In the genomic region with DNA sequence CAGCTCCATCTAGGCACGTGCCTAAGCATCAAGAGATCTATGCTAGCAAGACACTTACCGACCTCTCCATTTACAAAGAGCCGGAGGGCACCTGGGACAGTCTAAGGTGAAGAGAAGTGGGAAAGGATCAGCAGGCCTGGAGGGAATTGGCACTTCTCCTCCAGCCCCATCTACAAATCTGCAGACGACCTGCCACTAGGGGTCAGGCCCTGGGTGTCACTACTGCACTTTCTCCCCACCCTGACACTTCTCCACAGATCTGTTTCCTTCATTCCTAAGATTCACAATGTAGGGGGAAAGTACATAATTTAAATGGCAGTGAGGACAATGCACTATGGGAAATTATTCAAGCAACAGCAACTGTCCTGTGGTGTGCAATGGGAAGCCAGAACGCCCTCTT, we compare ENCODE assay signal across 22 cellular contexts. TPM values are rescaled to one million over a fixed set of nuclear protein-coding genes. Genes with fewer than 3 reads are reported as not detected.
DNase-seq lines count a peak whose midpoint lies in the region; ATAC-seq, FAIRE-seq and TF ChIP-seq lines count a peak whose summit lies in the region.
"Had no signal": no experiment of that assay in that cellular context is flagged by ENCODE, and none has a peak within 500 bp of the region (broad histone marks: within the 10 kb centered on the region; RNA-seq: fewer than 3 reads in every experiment).

No MANE protein-coding gene starts in this region.

- H3F3A ChIP-seq in SU-DHL-6 (ENCODE audit: insufficient read depth), result no peaks in the 10 kb centered on the region
- no peaks in the 10 kb centered on the region for H3F3A ChIP-seq in smooth muscle cell (ENCODE audit: low read depth)

- POLR2A ChIA-PET in HepG2 (lab: Yijun Ruan, JAX), result no interaction called here

- H4K20me1 ChIP-seq in HepG2 (ENCODE audit: insufficient read depth, low read length), result no peaks in the 10 kb centered on the region
- H4K20me1 ChIP-seq in SU-DHL-6 (ENCODE audit: low read depth, low read length), result no peaks in the 10 kb centered on the region
- H4K20me1 ChIP-seq in smooth muscle cell (ENCODE audit: low read depth), result no peaks in the 10 kb centered on the region

- WGBS in HepG2 (ENCODE audit: low lambda C conversion rate), result 87% methylated on average over 5 of the region's 5 CpGs
- WGBS in right lobe of liver (ENCODE audit: insufficient coverage, low coverage, low lambda C conversion rate, missing lambda C conversion rate), result 100% methylated on average over 3 of the region's 5 CpGs
- 79% methylated on average over 5 of the region's 5 CpGs for WGBS in smooth muscle cell (ENCODE audit: low lambda C conversion rate)

- H3K27ac Mint-ChIP-seq in Calu3 (ENCODE audit: unreplicated experiment), result no peak overlapping the region
- H3K27ac Mint-ChIP-seq: activated naive CD8-positive, alpha-beta T cell treated with anti-CD3 and anti-CD28 coated beads, Interleukin-2, amount 50 U/mL, for 24 hours; natural killer cell; T-helper 17 cell; type B pancreatic cell had no signal

- TF ChIP-seq EP300 in HepG2 (IDR thresholded peaks at IDR 0.05; ENCODE audit: low read depth in 2 of 2, low read length in 2 of 2), result no peak
- no peak for TF ChIP-seq EP300 in HepG2 (CRISPR knock-in tag; IDR thresholded peaks at IDR 0.05; ENCODE audit: borderline replicate concordance)

- intact Hi-C loops in HepG2 (cut with micrococcal nuclease; ENCODE audit: unreplicated experiment) (no loop called here), right lobe of liver (cut with DNase I) (no loop called here), Calu3 (cut with micrococcal nuclease; ENCODE audit: unreplicated experiment) (no loop called here)

- H3K4me3 ChIP-seq in HepG2 (replicated peaks in 1 of 3; ENCODE audit: insufficient read depth in 1 of 3, low read depth in 2 of 3, low read length in 3 of 3), result no peak overlapping the region
- H3K4me3 ChIP-seq in right lobe of liver, result no peak overlapping the region
- H3K4me3 ChIP-seq in SU-DHL-6 (ENCODE audit: insufficient read depth, low read length, poor library complexity, severe bottlenecking), result no peak overlapping the region
- H3K4me3 ChIP-seq in smooth muscle cell, result no peak overlapping the region

- H3K27me3 ChIP-seq in HepG2 (ENCODE audit: control insufficient read depth in 1 of 2, insufficient read depth in 2 of 2, low read length in 2 of 2) (no peaks in the 10 kb centered on the region), right lobe of liver (no peaks in the 10 kb centered on the region), SU-DHL-6 (ENCODE audit: low read length) (no peaks in the 10 kb centered on the region), smooth muscle cell (ENCODE audit: low read depth) (no peaks in the 10 kb centered on the region)

- no peak overlapping the region for H2AFZ ChIP-seq in HepG2 (ENCODE audit: low read length)
- H2AFZ ChIP-seq in SU-DHL-6 (ENCODE audit: low read depth, low read length, severe bottlenecking), result no peak overlapping the region
- no peak overlapping the region for H2AFZ ChIP-seq in smooth muscle cell (ENCODE audit: low read depth)

- H3K9me3 ChIP-seq in HepG2 (ENCODE audit: low read length) (no peaks in the 10 kb centered on the region), right lobe of liver (no peaks in the 10 kb centered on the region), SU-DHL-6 (ENCODE audit: insufficient read depth, low read length) (no peaks in the 10 kb centered on the region), smooth muscle cell (replicated peaks; ENCODE audit: low read depth) (no peaks in the 10 kb centered on the region)

- DNase-seq in HepG2 (ENCODE audit: low spot score), result no peak
- DNase-seq in right lobe of liver, result no peak
- no peak for DNase-seq in smooth muscle cell (lab: John Stamatoyannopoulos, UW; ENCODE audit: unreplicated experiment)
- DNase-seq in Calu3, result no peak
- DNase-seq in middle frontal gyrus (ENCODE audit: extremely low spot score, low spot score), result no peak
- DNase-seq: ACHN; activated CD4-positive, alpha-beta T cell treated with anti-CD3 and anti-CD28 coated beads for 48 hours; activated naive CD8-positive, alpha-beta T cell treated with anti-CD3 and anti-CD28 coated beads, Interleukin-2, amount 50 U/mL, for 24 hours; activated T-cell treated with anti-CD3 and anti-CD28 coated beads, Interleukin-2, amount 50 U/mL, for 1 hour; cerebellar nuclear complex; head of caudate nucleus; left colon; natural killer cell; NCI-H1092; NCI-H2227 treated with DMSO at 0.1 percent for 48 hours; retina; stimulated activated CD4-positive, alpha-beta T cell treated with anti-CD3 and anti-CD28 coated beads, Interleukin-2, amount 100 ng/mL, for 48 hours; T-helper 17 cell had no signal

- no peak overlapping the region for H3K4me3 Mint-ChIP-seq in Calu3 (ENCODE audit: low read depth, unreplicated experiment)
- H3K4me3 Mint-ChIP-seq: activated naive CD8-positive, alpha-beta T cell treated with anti-CD3 and anti-CD28 coated beads, Interleukin-2, amount 50 U/mL, for 24 hours; natural killer cell; T-helper 17 cell; type B pancreatic cell had no signal

- no peaks in the 10 kb centered on the region for H3K9me2 ChIP-seq in SU-DHL-6 (replicated peaks; ENCODE audit: insufficient read depth, low read length)

- TF ChIP-seq RAD21 in HepG2 (CRISPR knock-in tag; IDR thresholded peaks at IDR 0.05), result no peak

- TF ChIP-seq POLR2A in HepG2 (IDR thresholded peaks at IDR 0.05; ENCODE audit: insufficient read depth in 1 of 2, low read depth in 2 of 2, low read length in 2 of 2) (no peak), right lobe of liver (IDR thresholded peaks at IDR 0.05) (no peak)

- H3K4me2 ChIP-seq in HepG2 (ENCODE audit: low read depth, low read length), result no peak overlapping the region
- no peak overlapping the region for H3K4me2 ChIP-seq in SU-DHL-6 (ENCODE audit: low read depth, low read length, poor library complexity, severe bottlenecking)
- no peak overlapping the region for H3K4me2 ChIP-seq in smooth muscle cell

- H3K4me1 ChIP-seq in HepG2 (ENCODE audit: insufficient read depth, low read length) (no peaks in the 10 kb centered on the region), right lobe of liver (no peaks in the 10 kb centered on the region), smooth muscle cell (ENCODE audit: low read depth) (no peaks in the 10 kb centered on the region)

- H3K36me3 Mint-ChIP-seq in Calu3 (ENCODE audit: insufficient read depth, unreplicated experiment), result no peaks in the 10 kb centered on the region

- CTCF ChIA-PET in HepG2 (lab: Yijun Ruan, JAX; ENCODE audit: low intra/inter-chr PET ratio, low total read pairs), result no interaction called here
- CTCF ChIA-PET in Calu3 (lab: Charles Lee), result no interaction called here

- H3K9ac ChIP-seq in HepG2 (ENCODE audit: insufficient read depth, low read depth, low read length) (no peak overlapping the region), SU-DHL-6 (ENCODE audit: low read length) (no peak overlapping the region), smooth muscle cell (ENCODE audit: low read depth) (no peak overlapping the region)

- TF ChIP-seq CTCF in HepG2 (CRISPR knock-in tag; IDR thresholded peaks at IDR 0.05), result 0 out of 2 replicates have a peak, but pooled peaks have one; percentile 15
- peak in 1 of 4 donors; percentile 6 for TF ChIP-seq CTCF in right lobe of liver (IDR thresholded peaks at IDR 0.05)
- TF ChIP-seq CTCF in SU-DHL-6 (IDR thresholded peaks at IDR 0.05; ENCODE audit: insufficient read depth, low read length, poor library complexity, severe bottlenecking), result peak; percentile 19
- TF ChIP-seq CTCF in smooth muscle cell (IDR thresholded peaks at IDR 0.05; ENCODE audit: borderline replicate concordance, insufficient read depth, poor library complexity, severe bottlenecking), result peak; percentile 5
- TF ChIP-seq CTCF in Calu3 (IDR thresholded peaks at IDR 0.05; ENCODE audit: unreplicated experiment), result no peak

- no TSS peak for BruUV-seq in HepG2 (replicated peaks; lab: Mats Ljungman, UMichigan)
- BruUV-seq in Calu3 (replicated peaks; lab: Mats Ljungman, UMichigan), result no TSS peak

- no peaks in the 10 kb centered on the region for H3K27me3 Mint-ChIP-seq in Calu3 (ENCODE audit: unreplicated experiment)
- H3K27me3 Mint-ChIP-seq: activated naive CD8-positive, alpha-beta T cell treated with anti-CD3 and anti-CD28 coated beads, Interleukin-2, amount 50 U/mL, for 24 hours; T-helper 17 cell; type B pancreatic cell had no signal

- H3K79me2 ChIP-seq in HepG2 (ENCODE audit: insufficient read depth, low read length) (no peaks in the 10 kb centered on the region), SU-DHL-6 (ENCODE audit: insufficient read depth, low read length) (no peaks in the 10 kb centered on the region), smooth muscle cell (ENCODE audit: low read depth) (no peaks in the 10 kb centered on the region)

- peak; percentile 59 for ATAC-seq in HepG2
- ATAC-seq in right lobe of liver, result no peak
- ATAC-seq: activated naive CD8-positive, alpha-beta T cell treated with anti-CD3 and anti-CD28 coated beads, Interleukin-2, amount 50 U/mL, for 24 hours; left colon; natural killer cell; T-helper 17 cell had no signal

- H3K9me3 Mint-ChIP-seq in Calu3 (ENCODE audit: low read depth, unreplicated experiment), result no peaks in the 10 kb centered on the region
- H3K9me3 Mint-ChIP-seq: activated naive CD8-positive, alpha-beta T cell treated with anti-CD3 and anti-CD28 coated beads, Interleukin-2, amount 50 U/mL, for 24 hours; natural killer cell; type B pancreatic cell had no signal

- H3K4me1 Mint-ChIP-seq in Calu3 (ENCODE audit: low read depth, unreplicated experiment), result no peaks in the 10 kb centered on the region
- H3K4me1 Mint-ChIP-seq: activated naive CD8-positive, alpha-beta T cell treated with anti-CD3 and anti-CD28 coated beads, Interleukin-2, amount 50 U/mL, for 24 hours; natural killer cell had no signal

- in situ Hi-C loops in HepG2 (cut with HindIII; ENCODE audit: extremely low pct_ligation_motif_present, low pct_unique_long_range_greater_than_20kb), result no loop called here

- H3K36me3 ChIP-seq in HepG2 (replicated peaks in 1 of 2; ENCODE audit: control insufficient read depth in 1 of 2, insufficient read depth in 2 of 2, low read length in 2 of 2) (peaks cover 18 to 59% of the 10 kb centered on the region in 2 experiments), right lobe of liver (peaks cover 0 to 37% (median 9%) of the 10 kb centered on the region in 4 donors), SU-DHL-6 (ENCODE audit: low read length) (no peaks in the 10 kb centered on the region), smooth muscle cell (ENCODE audit: low read depth) (no peaks in the 10 kb centered on the region)

- no peak overlapping the region for H3K27ac ChIP-seq in HepG2 (ENCODE audit: extremely low read length, insufficient read depth, low read length)
- no peak overlapping the region for H3K27ac ChIP-seq in right lobe of liver
- no peak overlapping the region for H3K27ac ChIP-seq in SU-DHL-6 (ENCODE audit: low read depth, low read length)
- H3K27ac ChIP-seq in smooth muscle cell (ENCODE audit: low read depth), result no peak overlapping the region

- FAIRE-seq in HepG2 (lab: Jason Lieb, UNC), result peak; percentile 66
- FAIRE-seq: endothelial cell of umbilical vein had no signal

RNA-seq across cellular contexts. Expression of a gene that starts 8.1 kb away (rescaled TPM):
- total RNA-seq in HepG2 (2016; rRNA removed; fragmentation: Illumina TruSeq; extraction: Trizol) (24.8 and 26.3 TPM in 2 replicates), right lobe of liver (1 to 10 TPM; 3.3 to 9.2 (median 7.2) TPM), smooth muscle cell (9.2 and 15.6 TPM in 2 replicates), Calu3 (2022) (9.6 and 14.1 TPM in 2 replicates)
- 6.2 and 6.6 TPM in 2 replicates for total RNA-seq in HepG2 (2016; cell fraction: cytosol; rRNA removed; fragmentation: Illumina TruSeq; extraction: Trizol; ENCODE audit: low read depth)
- 22.8 and 25.4 TPM in 2 replicates for total RNA-seq in HepG2 (2016; cell fraction: insoluble cytoplasmic fraction; rRNA removed; fragmentation: Illumina TruSeq; extraction: Trizol)
- total RNA-seq in HepG2 (2016; cell fraction: membrane; rRNA removed; fragmentation: Illumina TruSeq; extraction: Trizol), result 7.3 and 8.1 TPM in 2 replicates
- total RNA-seq in HepG2 (2016; cell fraction: nucleus; rRNA removed; fragmentation: Illumina TruSeq; extraction: Trizol), result 23.0 and 27.7 TPM in 2 replicates
- polyA plus RNA-seq in HepG2 (2011; rRNA removed) (16.1 and 21.3 TPM in 2 replicates), smooth muscle cell (15.0 and 22.8 TPM in 2 replicates)
- polyA plus RNA-seq in HepG2 (2011; cell fraction: cytosol; rRNA removed), result 10.5 and 11.3 TPM in 2 replicates
- 65.5 and 71.8 TPM in 2 replicates for polyA plus RNA-seq in HepG2 (2011; cell fraction: nucleus; rRNA removed)
- polyA plus RNA-seq in HepG2 (2012), result 15.3 and 16.5 TPM in 2 replicates
- polyA plus RNA-seq in HepG2 (2016; cell fraction: cytosol; fragmentation: Illumina TruSeq; extraction: Trizol; ENCODE audit: low read depth), result 2.5 and 2.6 TPM in 2 replicates
- 17.3 and 22.5 TPM in 2 replicates for polyA plus RNA-seq in HepG2 (2016; cell fraction: insoluble cytoplasmic fraction; fragmentation: Illumina TruSeq; extraction: Trizol; ENCODE audit: low read depth)
- 3.8 and 3.9 TPM in 2 replicates for polyA plus RNA-seq in HepG2 (2016; cell fraction: membrane; fragmentation: Illumina TruSeq; extraction: Trizol; ENCODE audit: low read depth)
- polyA plus RNA-seq in HepG2 (2016; cell fraction: nucleus; fragmentation: Illumina TruSeq; extraction: Trizol; ENCODE audit: insufficient read depth, low read depth), result 50.4 and 56.7 TPM in 2 replicates
- polyA minus RNA-seq in HepG2 (2011; rRNA and poly(A)+ RNA removed; ENCODE audit: low replicate concordance), result 18.2 and 25.5 TPM in 2 replicates
- polyA minus RNA-seq in HepG2 (2011; cell fraction: cytosol; rRNA and poly(A)+ RNA removed), result 6.3 and 8.2 TPM in 2 replicates
- polyA minus RNA-seq in HepG2 (2011; cell fraction: nucleus; rRNA and poly(A)+ RNA removed), result 26.3 and 32.4 TPM in 2 replicates

RNA-seq across cellular contexts. Expression of a gene that starts 18.4 kb away (rescaled TPM):
- total RNA-seq in HepG2 (2016; rRNA removed; fragmentation: Illumina TruSeq; extraction: Trizol) (not detected in 2 replicates), right lobe of liver (under 1 TPM in 1 of 6 experiments, not detected in 5; 0.07 TPM), smooth muscle cell (not detected in 2 replicates), Calu3 (2022) (not detected in 2 replicates)
- not detected in 2 replicates for total RNA-seq in HepG2 (2016; cell fraction: cytosol; rRNA removed; fragmentation: Illumina TruSeq; extraction: Trizol; ENCODE audit: low read depth)
- not detected in 2 replicates for total RNA-seq in HepG2 (2016; cell fraction: insoluble cytoplasmic fraction; rRNA removed; fragmentation: Illumina TruSeq; extraction: Trizol)
- not detected in 2 replicates for total RNA-seq in HepG2 (2016; cell fraction: membrane; rRNA removed; fragmentation: Illumina TruSeq; extraction: Trizol)
- total RNA-seq in HepG2 (2016; cell fraction: nucleus; rRNA removed; fragmentation: Illumina TruSeq; extraction: Trizol), result not detected in 2 replicates
- polyA plus RNA-seq in HepG2 (2011; rRNA removed) (not detected in 2 replicates), smooth muscle cell (not detected in 2 replicates)
- not detected in 2 replicates for polyA plus RNA-seq in HepG2 (2011; cell fraction: cytosol; rRNA removed)
- polyA plus RNA-seq in HepG2 (2011; cell fraction: nucleus; rRNA removed), result not detected in 2 replicates
- polyA plus RNA-seq in HepG2 (2012), result 0.08 TPM in 1 of 2 replicates, not detected in the other
- polyA plus RNA-seq in HepG2 (2016; cell fraction: cytosol; fragmentation: Illumina TruSeq; extraction: Trizol; ENCODE audit: low read depth), result not detected in 2 replicates
- polyA plus RNA-seq in HepG2 (2016; cell fraction: insoluble cytoplasmic fraction; fragmentation: Illumina TruSeq; extraction: Trizol; ENCODE audit: low read depth), result not detected in 2 replicates
- not detected in 2 replicates for polyA plus RNA-seq in HepG2 (2016; cell fraction: membrane; fragmentation: Illumina TruSeq; extraction: Trizol; ENCODE audit: low read depth)
- polyA plus RNA-seq in HepG2 (2016; cell fraction: nucleus; fragmentation: Illumina TruSeq; extraction: Trizol; ENCODE audit: insufficient read depth, low read depth), result not detected in 2 replicates
- not detected in 2 replicates for polyA minus RNA-seq in HepG2 (2011; rRNA and poly(A)+ RNA removed; ENCODE audit: low replicate concordance)
- not detected in 2 replicates for polyA minus RNA-seq in HepG2 (2011; cell fraction: cytosol; rRNA and poly(A)+ RNA removed)
- polyA minus RNA-seq in HepG2 (2011; cell fraction: nucleus; rRNA and poly(A)+ RNA removed), result not detected in 2 replicates
- total RNA-seq: endothelial cell of umbilical vein, left colon, natural killer cell, T-helper 17 cell had no signal
- polyA plus RNA-seq: endothelial cell of umbilical vein had no signal

RNA-seq across cellular contexts. Expression of a gene that starts 27.5 kb away (rescaled TPM):
- not detected in 2 replicates for total RNA-seq in HepG2 (2016; rRNA removed; fragmentation: Illumina TruSeq; extraction: Trizol)
- 0.51 TPM in 1 of 2 replicates, not detected in the other for total RNA-seq in HepG2 (2016; cell fraction: cytosol; rRNA removed; fragmentation: Illumina TruSeq; extraction: Trizol; ENCODE audit: low read depth)
- total RNA-seq in HepG2 (2016; cell fraction: insoluble cytoplasmic fraction; rRNA removed; fragmentation: Illumina TruSeq; extraction: Trizol), result 0.13 TPM in 1 of 2 replicates, not detected in the other
- total RNA-seq in HepG2 (2016; cell fraction: membrane; rRNA removed; fragmentation: Illumina TruSeq; extraction: Trizol), result not detected in 2 replicates
- not detected in 2 replicates for total RNA-seq in HepG2 (2016; cell fraction: nucleus; rRNA removed; fragmentation: Illumina TruSeq; extraction: Trizol)
- 0.03 TPM in 1 of 2 replicates, not detected in the other for polyA plus RNA-seq in HepG2 (2011; rRNA removed)
- 0.04 TPM in 1 of 2 replicates, not detected in the other for polyA plus RNA-seq in HepG2 (2011; cell fraction: cytosol; rRNA removed)
- not detected in 2 replicates for polyA plus RNA-seq in HepG2 (2011; cell fraction: nucleus; rRNA removed)
- polyA plus RNA-seq in HepG2 (2012), result not detected in 2 replicates
- 0.10 and 0.11 TPM in 2 replicates for polyA plus RNA-seq in HepG2 (2016; cell fraction: cytosol; fragmentation: Illumina TruSeq; extraction: Trizol; ENCODE audit: low read depth)
- not detected in 2 replicates for polyA plus RNA-seq in HepG2 (2016; cell fraction: insoluble cytoplasmic fraction; fragmentation: Illumina TruSeq; extraction: Trizol; ENCODE audit: low read depth)
- polyA plus RNA-seq in HepG2 (2016; cell fraction: membrane; fragmentation: Illumina TruSeq; extraction: Trizol; ENCODE audit: low read depth), result not detected in 2 replicates
- not detected in 2 replicates for polyA plus RNA-seq in HepG2 (2016; cell fraction: nucleus; fragmentation: Illumina TruSeq; extraction: Trizol; ENCODE audit: insufficient read depth, low read depth)
- 0.26 TPM in 1 of 2 replicates, not detected in the other for polyA minus RNA-seq in HepG2 (2011; rRNA and poly(A)+ RNA removed; ENCODE audit: low replicate concordance)
- polyA minus RNA-seq in HepG2 (2011; cell fraction: cytosol; rRNA and poly(A)+ RNA removed), result not detected in 2 replicates
- not detected in 2 replicates for polyA minus RNA-seq in HepG2 (2011; cell fraction: nucleus; rRNA and poly(A)+ RNA removed)
- not detected for total RNA-seq in right lobe of liver
- total RNA-seq in smooth muscle cell, result 1.7 and 4.1 TPM in 2 replicates
- 3.3 TPM in 2 replicates for polyA plus RNA-seq in smooth muscle cell
- not detected in 2 replicates for total RNA-seq in Calu3 (2022)
- total RNA-seq: endothelial cell of umbilical vein, left colon, natural killer cell had no signal
- polyA plus RNA-seq: endothelial cell of umbilical vein had no signal

RNA-seq across cellular contexts. Expression of a gene that starts 44.1 kb away (rescaled TPM):
- total RNA-seq in HepG2 (2016; rRNA removed; fragmentation: Illumina TruSeq; extraction: Trizol) (not detected in 2 replicates), right lobe of liver (not detected), smooth muscle cell (not detected in 2 replicates), Calu3 (2022) (not detected in 2 replicates)
- total RNA-seq in HepG2 (2016; cell fraction: cytosol; rRNA removed; fragmentation: Illumina TruSeq; extraction: Trizol; ENCODE audit: low read depth), result not detected in 2 replicates
- total RNA-seq in HepG2 (2016; cell fraction: insoluble cytoplasmic fraction; rRNA removed; fragmentation: Illumina TruSeq; extraction: Trizol), result not detected in 2 replicates
- not detected in 2 replicates for total RNA-seq in HepG2 (2016; cell fraction: membrane; rRNA removed; fragmentation: Illumina TruSeq; extraction: Trizol)
- not detected in 2 replicates for total RNA-seq in HepG2 (2016; cell fraction: nucleus; rRNA removed; fragmentation: Illumina TruSeq; extraction: Trizol)
- polyA plus RNA-seq in HepG2 (2011; rRNA removed) (not detected in 2 replicates), smooth muscle cell (not detected in 2 replicates)
- not detected in 2 replicates for polyA plus RNA-seq in HepG2 (2011; cell fraction: cytosol; rRNA removed)
- polyA plus RNA-seq in HepG2 (2011; cell fraction: nucleus; rRNA removed), result not detected in 2 replicates
- not detected in 2 replicates for polyA plus RNA-seq in HepG2 (2012)
- not detected in 2 replicates for polyA plus RNA-seq in HepG2 (2016; cell fraction: cytosol; fragmentation: Illumina TruSeq; extraction: Trizol; ENCODE audit: low read depth)
- polyA plus RNA-seq in HepG2 (2016; cell fraction: insoluble cytoplasmic fraction; fragmentation: Illumina TruSeq; extraction: Trizol; ENCODE audit: low read depth), result not detected in 2 replicates
- polyA plus RNA-seq in HepG2 (2016; cell fraction: membrane; fragmentation: Illumina TruSeq; extraction: Trizol; ENCODE audit: low read depth), result not detected in 2 replicates
- not detected in 2 replicates for polyA plus RNA-seq in HepG2 (2016; cell fraction: nucleus; fragmentation: Illumina TruSeq; extraction: Trizol; ENCODE audit: insufficient read depth, low read depth)
- not detected in 2 replicates for polyA minus RNA-seq in HepG2 (2011; rRNA and poly(A)+ RNA removed; ENCODE audit: low replicate concordance)
- polyA minus RNA-seq in HepG2 (2011; cell fraction: cytosol; rRNA and poly(A)+ RNA removed), result not detected in 2 replicates
- not detected in 2 replicates for polyA minus RNA-seq in HepG2 (2011; cell fraction: nucleus; rRNA and poly(A)+ RNA removed)
- total RNA-seq: endothelial cell of umbilical vein, HT1080, left colon, natural killer cell, T-helper 17 cell had no signal
- polyA plus RNA-seq: endothelial cell of umbilical vein had no signal
